ENCODE assay signal across 17 cellular contexts in genomic region chr16:23587726-23588125, GRCh38. TPM values are rescaled to one million over a fixed set of nuclear protein-coding genes. Genes with fewer than 3 reads are reported as not detected.
DNase-seq lines count a peak whose midpoint lies in the region; ATAC-seq and TF ChIP-seq lines count a peak whose summit lies in the region.
"Had no signal": no experiment of that assay in that cellular context is flagged by ENCODE, and none has a peak within 500 bp of the region (broad histone marks: within the 10 kb centered on the region; RNA-seq: fewer than 3 reads in every experiment).

No MANE protein-coding gene starts in this region.

- H3K4me3 Mint-ChIP-seq in HFFc6 = peak overlapping the region; percentile 63
- H3K4me3 Mint-ChIP-seq in GM23338 = no peak overlapping the region
- H3K4me3 Mint-ChIP-seq in nephron progenitor cell = no peak overlapping the region
- H3K4me3 Mint-ChIP-seq: T-helper 17 cell had no signal

- H2BK5ac ChIP-seq in mesenchymal stem cell (ENCODE audit: low read depth, low read length, poor library complexity, severe bottlenecking) = no peak overlapping the region

- no peak overlapping the region for H3K18ac ChIP-seq in mesenchymal stem cell (ENCODE audit: low read depth in 1 of 2, low read length in 2 of 2)

- no peak overlapping the region for H3K4me3 ChIP-seq in cardiac fibroblast (replicated peaks in 1 of 2; ENCODE audit: low read depth in 2 of 2, low read length in 2 of 2)
- no peak overlapping the region for H3K4me3 ChIP-seq in mesenchymal stem cell (ENCODE audit: insufficient read depth in 1 of 2, low read depth in 1 of 2, low read length in 2 of 2)
- H3K4me3 ChIP-seq in GM23338 = no peak overlapping the region
- no peak overlapping the region for H3K4me3 ChIP-seq in ovary
- H3K4me3 ChIP-seq: dorsolateral prefrontal cortex, Peyer's patch, thyroid gland had no signal

- DNase-seq in AG08395 (ENCODE audit: low spot score) (peak; percentile 80), HFFc6 (peak; percentile 92), cardiac fibroblast (ENCODE audit: low read depth in 2 of 2) (peak; percentile 65 to 88), mesenchymal stem cell (peak; percentile 15), GM23338 (ENCODE audit: low spot score) (no peak), ovary (no peak), nephron progenitor cell (no peak)
- DNase-seq: activated CD4-positive, alpha-beta T cell treated with anti-CD3 and anti-CD28 coated beads for 4 hours; dorsolateral prefrontal cortex; foreskin keratinocyte; NCI-H1436 treated with DMSO at 0.1 percent for 48 hours; NCI-H510A treated with DMSO at 0.1 percent for 48 hours; Peyer's patch; T-helper 17 cell; thyroid gland had no signal

- H3K4me1 Mint-ChIP-seq in HFFc6 (ENCODE audit: low read depth) (peaks cover 48% of the 10 kb centered on the region), GM23338 (no peaks in the 10 kb centered on the region), nephron progenitor cell (no peaks in the 10 kb centered on the region)

- H3K4me2 ChIP-seq in mesenchymal stem cell (ENCODE audit: low read length, poor library complexity, severe bottlenecking) (no peak overlapping the region), GM23338 (no peak overlapping the region)

- no peaks in the 10 kb centered on the region for H3K27me3 Mint-ChIP-seq in HFFc6 (ENCODE audit: insufficient read depth)
- H3K27me3 Mint-ChIP-seq in GM23338 (ENCODE audit: insufficient read depth, low read depth, poor library complexity) = no peaks in the 10 kb centered on the region
- no peaks in the 10 kb centered on the region for H3K27me3 Mint-ChIP-seq in nephron progenitor cell (ENCODE audit: low read depth, poor library complexity)
- H3K27me3 Mint-ChIP-seq: T-helper 17 cell had no signal

- no peak for TF ChIP-seq CTCF in HFFc6 (IDR thresholded peaks at IDR 0.05)
- no peak for TF ChIP-seq CTCF in cardiac fibroblast (IDR thresholded peaks at IDR 0.05; ENCODE audit: low read depth, low read length)
- TF ChIP-seq CTCF in GM23338 (conservative IDR thresholded peaks at IDR 0.05; ENCODE audit: low read depth in 2 of 2) = no peak
- TF ChIP-seq CTCF in ovary (IDR thresholded peaks at IDR 0.05) = no peak
- TF ChIP-seq CTCF in nephron progenitor cell (IDR thresholded peaks at IDR 0.05) = no peak

- TF ChIP-seq POLR2A in ovary (IDR thresholded peaks at IDR 0.05) = no peak

- WGBS in mesenchymal stem cell = 95% methylated on average over 5 of the region's 5 CpGs
- WGBS in ovary, 3 donors = 69 to 72% (median 72%) methylated on average over 5 of the region's 5 CpGs

- no peak for TF ChIP-seq EP300 in ovary (IDR thresholded peaks at IDR 0.05)

- H3K9me3 ChIP-seq in mesenchymal stem cell (ENCODE audit: control insufficient read depth, low read length) = no peaks in the 10 kb centered on the region
- H3K9me3 ChIP-seq in ovary = no peaks in the 10 kb centered on the region
- H3K9me3 ChIP-seq: Peyer's patch, thyroid gland had no signal

- no peak overlapping the region for H2AFZ ChIP-seq in mesenchymal stem cell (ENCODE audit: low read depth, low read length)
- H2AFZ ChIP-seq in GM23338 = no peak overlapping the region
- H2AFZ ChIP-seq: parathyroid adenoma had no signal

- no peak overlapping the region for H3K14ac ChIP-seq in mesenchymal stem cell (ENCODE audit: low read length in 2 of 2)

- H3K4me1 ChIP-seq in mesenchymal stem cell (ENCODE audit: control insufficient read depth, insufficient read depth, low read depth, low read length) (peaks cover 2% of the 10 kb centered on the region), GM23338 (ENCODE audit: insufficient read depth) (no peaks in the 10 kb centered on the region), ovary (ENCODE audit: insufficient read depth) (no peaks in the 10 kb centered on the region)
- H3K4me1 ChIP-seq: foreskin keratinocyte, parathyroid adenoma, Peyer's patch, thyroid gland had no signal

- H2BK120ac ChIP-seq in mesenchymal stem cell (ENCODE audit: low read depth, low read length) = no peak overlapping the region

- peaks cover 23% of the 10 kb centered on the region for H3K79me1 ChIP-seq in mesenchymal stem cell (replicated peaks; ENCODE audit: low read length, poor library complexity, severe bottlenecking)

- ATAC-seq in GM23338 (no peak), GM18909 (IDR thresholded peaks at IDR 0.05; ENCODE audit: poor library complexity, unreplicated experiment) (no peak)
- ATAC-seq: foreskin keratinocyte, T-helper 17 cell had no signal

- H4K8ac ChIP-seq in mesenchymal stem cell (ENCODE audit: low read length) = no peak overlapping the region

- no peak overlapping the region for H3K4ac ChIP-seq in mesenchymal stem cell (ENCODE audit: low read depth in 1 of 2, low read length in 2 of 2)

- H4K20me1 ChIP-seq in GM23338 (replicated peaks; ENCODE audit: insufficient read depth) = peaks cover 24% of the 10 kb centered on the region

- H3K36me3 Mint-ChIP-seq in HFFc6 (ENCODE audit: low read depth) (peaks cover 41% of the 10 kb centered on the region), GM23338 (ENCODE audit: low read depth) (peaks cover 80% of the 10 kb centered on the region), nephron progenitor cell (ENCODE audit: low read depth) (peaks cover 48% of the 10 kb centered on the region)

- H3F3A ChIP-seq in GM23338 (replicated peaks; ENCODE audit: low read depth) = no peaks in the 10 kb centered on the region

- H3K9me3 Mint-ChIP-seq in HFFc6 = no peaks in the 10 kb centered on the region
- H3K9me3 Mint-ChIP-seq in GM23338 = no peaks in the 10 kb centered on the region
- H3K9me3 Mint-ChIP-seq in nephron progenitor cell = no peaks in the 10 kb centered on the region

- H2BK15ac ChIP-seq in mesenchymal stem cell (ENCODE audit: low read depth, poor library complexity, severe bottlenecking) = no peak overlapping the region

- H3K36me3 ChIP-seq in mesenchymal stem cell (ENCODE audit: control insufficient read depth in 1 of 2, insufficient read depth in 2 of 2, low read depth in 1 of 2, low read length in 2 of 2) (peaks cover 59 to 77% of the 10 kb centered on the region in 2 experiments), GM23338 (ENCODE audit: insufficient read depth) (peaks cover 36% of the 10 kb centered on the region), ovary (no peaks in the 10 kb centered on the region)

- H3K9ac ChIP-seq in mesenchymal stem cell (ENCODE audit: low read length) = peak overlapping the region; percentile 14
- H3K9ac ChIP-seq: parathyroid adenoma had no signal

- intact Hi-C loops in ovary (cut with DNase I) = no loop called here

- peaks cover 68% of the 10 kb centered on the region for H3K79me2 ChIP-seq in GM23338 (replicated peaks; ENCODE audit: insufficient read depth)

- H3K27ac Mint-ChIP-seq in HFFc6 = peak overlapping the region; percentile 86
- H3K27ac Mint-ChIP-seq in GM23338 = no peak overlapping the region
- H3K27ac Mint-ChIP-seq in nephron progenitor cell = no peak overlapping the region
- H3K27ac Mint-ChIP-seq: T-helper 17 cell had no signal

- H3K27ac ChIP-seq in mesenchymal stem cell (ENCODE audit: low read length, poor library complexity, severe bottlenecking) (no peak overlapping the region), GM23338 (ENCODE audit: low read depth) (no peak overlapping the region), ovary (no peak overlapping the region)
- H3K27ac ChIP-seq: dorsolateral prefrontal cortex, foreskin keratinocyte, parathyroid adenoma, Peyer's patch, thyroid gland had no signal

- no peak overlapping the region for H3K23ac ChIP-seq in mesenchymal stem cell (ENCODE audit: low read length in 2 of 2)

- H4K91ac ChIP-seq in mesenchymal stem cell (ENCODE audit: low read length) = no peak overlapping the region

- no peak overlapping the region for H2AK5ac ChIP-seq in mesenchymal stem cell (ENCODE audit: low read length, severe bottlenecking)

- H3K27me3 ChIP-seq in mesenchymal stem cell (ENCODE audit: control insufficient read depth in 1 of 2, insufficient read depth in 1 of 2, low read length in 2 of 2) (no peaks in the 10 kb centered on the region), GM23338 (ENCODE audit: insufficient read depth) (no peaks in the 10 kb centered on the region), ovary (no peaks in the 10 kb centered on the region)
- H3K27me3 ChIP-seq: dorsolateral prefrontal cortex, foreskin keratinocyte, Peyer's patch, thyroid gland had no signal

- no peaks in the 10 kb centered on the region for H3K9me2 ChIP-seq in GM23338 (ENCODE audit: insufficient read depth)

- no peak overlapping the region for H2BK12ac ChIP-seq in mesenchymal stem cell (ENCODE audit: low read length in 2 of 2)

RNA-seq across cellular contexts. Expression of gene NDUFAB1, which starts 8.4 kb away (rescaled TPM):
- 100 to 1,000 TPM in 1 of 6 experiments, 10 to 100 TPM in 5; 79.4 to 101 (median 89.0) TPM for total RNA-seq in HFFc6 (2021; fragmentation: NEBNext Ultra II Directional; extraction: Animal tissue kit (Norgen Biotek cat#: 25700))
- 158 TPM for polyA plus RNA-seq in mesenchymal stem cell (2013, experiment 1 of 2)
- 175 TPM for polyA plus RNA-seq in mesenchymal stem cell (2013, experiment 2 of 2)
- 136 and 164 TPM in 2 replicates for total RNA-seq in GM23338 (2014; rRNA removed; shearing (Covaris generic))
- polyA plus RNA-seq in GM23338 (2016; fragmentation: Nextera tagmentation; extraction: Ambion mirVana) (449 and 477 TPM in 2 replicates), ovary (10 to 100 TPM; 66.9 to 83.0 TPM)
- total RNA-seq in ovary = 10 to 100 TPM; 42.4 to 79.5 (median 53.6) TPM

RNA-seq across cellular contexts. Expression of gene UBFD1, which starts 30.2 kb away (rescaled TPM):
- 100 to 1,000 TPM in 3 of 6 experiments, 10 to 100 TPM in 3; 94.1 to 130 (median 99.2) TPM for total RNA-seq in HFFc6 (2021; fragmentation: NEBNext Ultra II Directional; extraction: Animal tissue kit (Norgen Biotek cat#: 25700))
- 28.8 TPM for polyA plus RNA-seq in mesenchymal stem cell (2013, experiment 1 of 2)
- 30.8 TPM for polyA plus RNA-seq in mesenchymal stem cell (2013, experiment 2 of 2)
- total RNA-seq in GM23338 (2014; rRNA removed; shearing (Covaris generic)) = 201 and 249 TPM in 2 replicates
- polyA plus RNA-seq in GM23338 (2016; fragmentation: Nextera tagmentation; extraction: Ambion mirVana) (27.7 and 28.5 TPM in 2 replicates), ovary (10 to 100 TPM; 13.8 to 55.1 TPM)
- total RNA-seq in ovary = 10 to 100 TPM; 45.2 to 67.4 (median 54.0) TPM

RNA-seq across cellular contexts. Expression of gene EARS2, which starts 30.6 kb away (rescaled TPM):
- 10 to 100 TPM; 22.1 to 30.8 (median 27.0) TPM for total RNA-seq in HFFc6 (2021; fragmentation: NEBNext Ultra II Directional; extraction: Animal tissue kit (Norgen Biotek cat#: 25700))
- 9.8 TPM for polyA plus RNA-seq in mesenchymal stem cell (2013, experiment 1 of 2)
- polyA plus RNA-seq in mesenchymal stem cell (2013, experiment 2 of 2) = 9.5 TPM
- total RNA-seq in GM23338 (2014; rRNA removed; shearing (Covaris generic)) = 58.3 and 89.1 TPM in 2 replicates
- polyA plus RNA-seq in GM23338 (2016; fragmentation: Nextera tagmentation; extraction: Ambion mirVana) = 22.6 and 22.8 TPM in 2 replicates
- total RNA-seq in ovary = 10 to 100 TPM; 11.1 to 29.0 (median 18.5) TPM
- 10 to 100 TPM in 1 of 2 donors, 1 to 10 TPM in 1; 9.5 to 26.7 TPM for polyA plus RNA-seq in ovary

RNA-seq across cellular contexts. Expression of gene PALB2, which starts 53.4 kb away (rescaled TPM):
- 10 to 100 TPM; 10.5 to 13.9 (median 12.2) TPM for total RNA-seq in HFFc6 (2021; fragmentation: NEBNext Ultra II Directional; extraction: Animal tissue kit (Norgen Biotek cat#: 25700))
- 13.8 TPM for polyA plus RNA-seq in mesenchymal stem cell (2013, experiment 1 of 2)
- polyA plus RNA-seq in mesenchymal stem cell (2013, experiment 2 of 2) = 14.4 TPM
- 30.8 and 34.0 TPM in 2 replicates for total RNA-seq in GM23338 (2014; rRNA removed; shearing (Covaris generic))
- polyA plus RNA-seq in GM23338 (2016; fragmentation: Nextera tagmentation; extraction: Ambion mirVana) (24.2 and 32.0 TPM in 2 replicates), ovary (1 to 10 TPM; 7.1 to 7.3 TPM)
- 10 to 100 TPM in 4 of 7 donors, 1 to 10 TPM in 3; 6.1 to 13.7 (median 10.8) TPM for total RNA-seq in ovary

RNA-seq across cellular contexts. Expression of gene DCTN5, which starts 53.5 kb away (rescaled TPM):
- total RNA-seq in HFFc6 (2021; fragmentation: NEBNext Ultra II Directional; extraction: Animal tissue kit (Norgen Biotek cat#: 25700)) = 10 to 100 TPM; 70.5 to 80.9 (median 76.4) TPM
- polyA plus RNA-seq in mesenchymal stem cell (2013, experiment 1 of 2) = 51.0 TPM
- polyA plus RNA-seq in mesenchymal stem cell (2013, experiment 2 of 2) = 49.7 TPM
- 31.6 and 69.6 TPM in 2 replicates for total RNA-seq in GM23338 (2014; rRNA removed; shearing (Covaris generic))
- 11.2 and 11.5 TPM in 2 replicates for polyA plus RNA-seq in GM23338 (2016; fragmentation: Nextera tagmentation; extraction: Ambion mirVana)
- 10 to 100 TPM in 6 of 7 donors, 1 to 10 TPM in 1; 9.2 to 44.4 (median 34.6) TPM for total RNA-seq in ovary
- 10 to 100 TPM; 11.6 to 64.6 TPM for polyA plus RNA-seq in ovary

Comparison
In these comparisons a context has a peak if more than half of its experiments do, and no peak if none do; other contexts are left out.
1. DNase-seq: peak in AG08395 (single experiment), HFFc6 (single experiment), cardiac fibroblast (2 of 2) and mesenchymal stem cell (single experiment); none in GM23338 (single experiment), ovary (0 of 5) and nephron progenitor cell (single experiment).